Comparison of ENCODE assay signal across 8 cellular contexts in the genomic region with DNA sequence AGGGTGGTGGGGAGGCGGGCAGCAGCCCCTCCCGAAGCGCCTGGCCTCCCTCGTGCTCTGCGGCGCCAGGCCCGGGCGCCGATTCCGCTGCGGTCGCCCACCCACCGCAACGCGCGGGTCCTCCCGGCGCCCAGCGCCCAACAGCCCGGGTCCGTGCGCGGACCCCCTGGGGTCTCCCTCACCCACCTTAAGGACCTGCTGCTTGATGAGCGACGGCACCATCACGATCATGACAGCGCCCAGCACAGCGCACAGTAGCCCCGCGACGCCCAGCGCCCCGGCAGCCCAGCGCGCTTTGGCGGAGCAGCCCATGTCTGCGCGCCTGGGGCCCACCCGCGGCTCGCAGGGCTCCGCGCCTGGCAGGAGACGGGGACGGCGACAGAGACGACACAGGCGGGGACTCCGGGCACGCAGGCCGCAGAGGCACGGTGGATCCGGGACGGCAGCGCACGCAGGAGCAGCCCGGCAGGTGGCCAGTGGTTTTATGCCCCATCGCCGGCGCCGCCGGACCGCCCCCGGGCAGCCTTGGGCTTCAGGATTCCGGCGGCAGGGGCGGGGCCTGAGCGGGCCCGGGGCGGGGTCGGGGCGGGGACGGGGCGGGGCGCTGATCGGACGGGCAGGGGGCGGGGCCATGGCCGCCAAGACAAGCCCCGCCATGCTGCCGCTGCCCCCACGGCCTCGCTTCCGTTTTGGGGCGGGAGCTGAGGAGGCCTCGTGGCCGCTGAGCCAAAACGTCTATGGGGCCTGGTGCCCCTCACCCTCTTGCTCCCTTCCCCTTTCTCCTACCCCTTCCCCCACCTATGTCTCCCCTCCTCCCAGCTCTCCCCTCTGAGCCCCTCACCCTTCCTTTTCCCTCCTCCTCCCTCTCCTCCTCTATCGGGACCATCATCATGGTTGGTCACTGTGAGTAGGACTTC. TPM values are rescaled to one million over a fixed set of nuclear protein-coding genes. Genes with fewer than 3 reads are reported as not detected.
A peak's percentile ranks its signal among the peaks of the same experiment; 100 is the strongest.
DNase-seq lines count a peak whose midpoint lies in the region; ATAC-seq and TF ChIP-seq lines count a peak whose summit lies in the region.

A gene with protein sequence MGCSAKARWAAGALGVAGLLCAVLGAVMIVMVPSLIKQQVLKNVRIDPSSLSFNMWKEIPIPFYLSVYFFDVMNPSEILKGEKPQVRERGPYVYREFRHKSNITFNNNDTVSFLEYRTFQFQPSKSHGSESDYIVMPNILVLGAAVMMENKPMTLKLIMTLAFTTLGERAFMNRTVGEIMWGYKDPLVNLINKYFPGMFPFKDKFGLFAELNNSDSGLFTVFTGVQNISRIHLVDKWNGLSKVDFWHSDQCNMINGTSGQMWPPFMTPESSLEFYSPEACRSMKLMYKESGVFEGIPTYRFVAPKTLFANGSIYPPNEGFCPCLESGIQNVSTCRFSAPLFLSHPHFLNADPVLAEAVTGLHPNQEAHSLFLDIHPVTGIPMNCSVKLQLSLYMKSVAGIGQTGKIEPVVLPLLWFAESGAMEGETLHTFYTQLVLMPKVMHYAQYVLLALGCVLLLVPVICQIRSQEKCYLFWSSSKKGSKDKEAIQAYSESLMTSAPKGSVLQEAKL (minus strand): TSS at position 456 of the 917 bp plus-strand sequence. CDS start 144 bp downstream, at position 312.

- H3K36me3 ChIP-seq in OCI-LY1 (ENCODE audit: insufficient read depth, low read length) = no peaks in the 10 kb centered on the region
- H3K36me3 ChIP-seq in mucosa of rectum (ENCODE audit: control insufficient read depth in 2 of 2, insufficient read depth in 2 of 2, low read length in 2 of 2) = peaks cover 0 to 4% of the 10 kb centered on the region in 2 donors

- peak within 1 kb of the TSS; percentile 85 for H3K4me2 ChIP-seq in OCI-LY1 (ENCODE audit: low read length)

- H4K20me1 ChIP-seq in OCI-LY1 (ENCODE audit: insufficient read depth, low read length) = no peaks in the 10 kb centered on the region

- ATAC-seq in GM21360 (IDR thresholded peaks at IDR 0.05; ENCODE audit: unreplicated experiment) = peak; percentile 64

- H3K79me2 ChIP-seq in OCI-LY1 (ENCODE audit: insufficient read depth, low read length) = no peaks in the 10 kb centered on the region

- H3K4me1 ChIP-seq in OCI-LY1 (ENCODE audit: insufficient read depth, low read length, severe bottlenecking) = peaks cover 16% of the 10 kb centered on the region
- H3K4me1 ChIP-seq in mucosa of rectum (ENCODE audit: control insufficient read depth in 2 of 2, insufficient read depth in 2 of 2, low read length in 2 of 2) = peaks cover 7 to 15% of the 10 kb centered on the region in 2 donors

- no peaks in the 10 kb centered on the region for H3K9me2 ChIP-seq in OCI-LY1 (ENCODE audit: low read depth, low read length)

- H3F3A ChIP-seq in OCI-LY1 (ENCODE audit: insufficient read depth, low read length) = no peaks in the 10 kb centered on the region

- H3K27me3 ChIP-seq in OCI-LY1 (ENCODE audit: insufficient read depth, low read length) = 0 out of 2 replicates have a peak, but pooled peaks cover 5% of the 10 kb centered on the region
- H3K27me3 ChIP-seq in mucosa of rectum (ENCODE audit: control insufficient read depth in 2 of 2, insufficient read depth in 2 of 2, low read length in 2 of 2) = no peaks in the 10 kb centered on the region

- H2AFZ ChIP-seq in OCI-LY1 (ENCODE audit: low read length) = peak within 1 kb of the TSS; percentile 47; the same call in 1 of the 2 replicates

- H3K27ac ChIP-seq in OCI-LY1 (ENCODE audit: low read depth, low read length, poor library complexity, severe bottlenecking) (no peak within 1 kb of the TSS), mucosa of rectum (ENCODE audit: low read depth in 2 of 2, low read length in 2 of 2) (peak within 1 kb of the TSS; percentile 61 to 64)

- H3K9me3 ChIP-seq in OCI-LY1 (ENCODE audit: low read length) = no peaks in the 10 kb centered on the region
- H3K9me3 ChIP-seq in mucosa of rectum (ENCODE audit: control insufficient read depth in 2 of 2, low read length in 2 of 2) = no peaks in the 10 kb centered on the region

- DNase-seq in COR-L47 (lab: John Stamatoyannopoulos, UW) = peak; percentile 77
- peak; percentile 37 for DNase-seq in HT1080 (ENCODE audit: low read depth)
- DNase-seq in activated T-cell treated with anti-CD3 and anti-CD28 coated beads for 4 hours = peak; percentile 71
- no peak for DNase-seq in epithelial cell of proximal tubule (ENCODE audit: low read depth)
- DNase-seq in stimulated activated CD8-positive, alpha-beta memory T cell treated with anti-CD3 and anti-CD28 coated beads, Interleukin-4, amount 100 ng/mL, for 48 hours = peak; percentile 86

- H3K4me3 ChIP-seq in OCI-LY1 (ENCODE audit: low read depth, low read length, poor library complexity, severe bottlenecking) (peak within 1 kb of the TSS; percentile 67), epithelial cell of proximal tubule (ENCODE audit: low read depth, low read length) (peak within 1 kb of the TSS; percentile 72), mucosa of rectum (ENCODE audit: low read length in 2 of 2) (peak within 1 kb of the TSS; percentile 76 to 81)

- no peak for TF ChIP-seq CTCF in OCI-LY1 (IDR thresholded peaks at IDR 0.05; ENCODE audit: low read length)
- no peak for TF ChIP-seq CTCF in epithelial cell of proximal tubule (conservative IDR thresholded peaks at IDR 0.05; ENCODE audit: low read depth, low read length)

- H3K9ac ChIP-seq in OCI-LY1 (ENCODE audit: low read length) (peak within 1 kb of the TSS; percentile 63), mucosa of rectum (ENCODE audit: low read depth in 1 of 2, low read length in 2 of 2) (peak within 1 kb of the TSS; percentile 68 to 76)

RNA-seq across cellular contexts. Expression of the gene that starts here (rescaled TPM):
- 18.6 and 19.5 TPM in 2 replicates for total RNA-seq in HT1080 (2014; rRNA removed; shearing (Covaris generic))
- 23.8 and 27.7 TPM in 2 replicates for polyA plus RNA-seq in HT1080 (2015; cell fraction: cytosol; rRNA removed)
- 41.9 and 46.0 TPM in 2 replicates for polyA plus RNA-seq in HT1080 (2015; cell fraction: nucleus; rRNA removed)
- 21.9 and 72.8 TPM in 2 replicates for total RNA-seq in epithelial cell of proximal tubule
